ENCODE assay signal across 8 cellular contexts in the genomic region with DNA sequence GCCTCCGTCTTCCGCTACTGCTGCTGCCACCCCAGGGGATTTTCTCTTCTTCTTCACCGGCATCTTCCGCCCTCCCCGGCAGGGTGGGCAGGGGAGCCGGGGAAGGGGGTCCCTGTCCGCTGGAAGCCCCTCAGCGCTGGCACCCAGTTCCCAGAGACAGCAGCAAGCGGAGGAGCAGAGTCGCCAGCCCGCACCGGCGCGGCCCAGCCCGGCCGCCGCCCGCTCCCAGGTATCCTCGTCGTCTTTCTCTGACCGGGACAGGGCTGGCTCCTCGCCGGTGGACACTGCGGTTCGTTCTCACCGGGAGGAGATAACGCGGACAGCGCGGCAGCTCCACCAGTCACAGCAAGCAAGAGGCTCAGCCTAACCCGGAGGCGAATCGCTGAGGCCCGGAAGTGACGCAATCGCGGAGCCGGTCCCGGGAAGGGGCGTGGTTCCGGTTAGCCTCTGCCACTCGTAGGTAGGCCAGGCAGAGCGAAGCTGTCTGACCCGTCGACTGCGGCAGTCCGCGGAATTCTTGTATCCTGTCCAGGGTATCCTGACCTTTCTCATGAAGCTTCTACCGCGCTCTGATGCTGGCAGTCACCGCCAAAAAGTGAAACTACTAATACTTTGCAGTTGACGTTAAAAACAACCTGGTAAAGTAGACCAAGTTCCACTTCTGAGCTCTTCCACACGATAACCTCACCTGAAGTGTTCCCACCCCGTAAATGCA.
DNase-seq lines count a peak whose midpoint lies in the region; ATAC-seq lines count a peak whose summit lies in the region.

Gene DCUN1D5, minus strand, starts transcription at position 351 of the 715 bp plus-strand sequence. Its CDS starts 288 bp downstream, at position 63.

- H3K9ac ChIP-seq in BLaER1 treated with 17β-estradiol and CSF1 and Interleukin-3, amounts not matched to agents 10 nM and 100 nM = peak within 1 kb of the TSS; percentile 87 to 97 (median 94)

- DNase-seq in NCI-H748 (lab: John Stamatoyannopoulos, UW; ENCODE audit: unreplicated experiment) (peak; percentile 93), dedifferentiated amniotic fluid mesenchymal stem cell (ENCODE audit: extremely low spot score) (peak; percentile 93), left kidney (ENCODE audit: low read depth, low spot score) (peak; percentile 98)
- peak; percentile 95 for DNase-seq in activated CD4-positive, alpha-beta T cell treated with anti-CD3 and anti-CD28 coated beads, Interleukin-2, amount 50 U/mL, for 1 hour
- DNase-seq in stimulated activated CD4-positive, alpha-beta T cell treated with anti-CD3 and anti-CD28 coated beads, Interleukin-2, amount 100 ng/mL, for 24 hours = peak; percentile 96

- ATAC-seq in GM19351 (IDR thresholded peaks at IDR 0.05; ENCODE audit: unreplicated experiment) = peak; percentile 97
- peak; percentile 100 for ATAC-seq in HG03521 (IDR thresholded peaks at IDR 0.05; ENCODE audit: unreplicated experiment)

- peaks cover 12 to 42% (median 27%) of the 10 kb centered on the region in 10 experiments for H3K4me1 ChIP-seq in BLaER1 treated with 17β-estradiol and CSF1 and Interleukin-3, amounts not matched to agents 10 nM and 100 nM

- peaks cover 6 to 23% (median 16%) of the 10 kb centered on the region in 11 experiments; a peak in 20 of 22 replicates for H3K36me3 ChIP-seq in BLaER1 treated with 17β-estradiol and CSF1 and Interleukin-3, amounts not matched to agents 10 nM and 100 nM

- H3K4me2 ChIP-seq in BLaER1 treated with 17β-estradiol and CSF1 and Interleukin-3, amounts not matched to agents 10 nM and 100 nM = peak within 1 kb of the TSS; percentile 79 to 97 (median 91)

- no peaks in the 10 kb centered on the region for H3K27me3 ChIP-seq in BLaER1 treated with 17β-estradiol and CSF1 and Interleukin-3, amounts not matched to agents 10 nM and 100 nM

- H4K20me1 ChIP-seq in BLaER1 treated with 17β-estradiol and CSF1 and Interleukin-3, amounts not matched to agents 10 nM and 100 nM = peaks cover 0 to 41% (median 33%) of the 10 kb centered on the region in 11 experiments; a peak in 19 of 22 replicates

- H3K27ac ChIP-seq in BLaER1 treated with 17β-estradiol and CSF1 and Interleukin-3, amounts not matched to agents 10 nM and 100 nM = peak within 1 kb of the TSS; percentile 84 to 94 (median 92)

- H3K4me3 ChIP-seq in BLaER1 treated with 17β-estradiol and CSF1 and Interleukin-3, amounts not matched to agents 10 nM and 100 nM = peak within 1 kb of the TSS; percentile 74 to 100 (median 91)

- H3K9me3 ChIP-seq in BLaER1 treated with 17β-estradiol and CSF1 and Interleukin-3, amounts not matched to agents 10 nM and 100 nM (replicated peaks in 1 of 11) = no peaks in the 10 kb centered on the region

Comparison
In these comparisons a context has a peak if more than half of its experiments do, and no peak if none do; other contexts are left out.
1. Peak in every context shown above with its lines: DNase-seq, ATAC-seq, H3K4me3 ChIP-seq and H3K27ac ChIP-seq.